23 cellular contexts compared by ENCODE assay signal in genomic region chr7:121411597-121411979, GRCh38. TPM values are rescaled to one million over a fixed set of nuclear protein-coding genes. Genes with fewer than 3 reads are reported as not detected.
A peak's percentile ranks its signal among the peaks of the same experiment; 100 is the strongest.
DNase-seq lines count a peak whose midpoint lies in the region; ATAC-seq, FAIRE-seq and TF ChIP-seq lines count a peak whose summit lies in the region.
"Had no signal": no experiment of that assay in that cellular context is flagged by ENCODE, and none has a peak within 500 bp of the region (broad histone marks: within the 10 kb centered on the region; RNA-seq: fewer than 3 reads in every experiment).

No MANE protein-coding gene starts in this region.

- no peaks in the 10 kb centered on the region for H3K36me3 ChIP-seq in HCT116 (ENCODE audit: control insufficient read depth in 1 of 2, insufficient read depth in 2 of 2, low read length in 2 of 2)
- no peaks in the 10 kb centered on the region for H3K36me3 ChIP-seq in OCI-LY3 (replicated peaks; ENCODE audit: low read depth, low read length)
- H3K36me3 ChIP-seq in K562 (ENCODE audit: control insufficient read depth, insufficient read depth, low read length): no peaks in the 10 kb centered on the region
- no peaks in the 10 kb centered on the region for H3K36me3 ChIP-seq in heart left ventricle
- H3K36me3 ChIP-seq: BE2C; BLaER1 treated with 17β-estradiol and CSF1 and Interleukin-3, amounts not matched to agents 10 nM and 100 nM had no signal

- H3K79me2 ChIP-seq in HCT116 (ENCODE audit: insufficient read depth, low read length) (no peaks in the 10 kb centered on the region), OCI-LY3 (ENCODE audit: low read length) (no peaks in the 10 kb centered on the region), K562 (ENCODE audit: control insufficient read depth, insufficient read depth, low read length) (no peaks in the 10 kb centered on the region)

- TF ChIP-seq RAD21 in HCT116 (IDR thresholded peaks at IDR 0.05; ENCODE audit: low read depth) (no peak), K562 (CRISPR knock-in tag; conservative IDR thresholded peaks at IDR 0.05 in 1 of 2, IDR thresholded peaks at IDR 0.05 in 1 of 2) (no peak)

- no peaks in the 10 kb centered on the region for H3K9me1 ChIP-seq in K562 (ENCODE audit: control insufficient read depth, insufficient read depth, low read length)

- H3K9ac ChIP-seq in HCT116 (ENCODE audit: low read length) (no peak overlapping the region), OCI-LY3 (ENCODE audit: low read length) (no peak overlapping the region), K562 (ENCODE audit: insufficient read depth in 1 of 2, low read depth in 2 of 2, low read length in 2 of 2) (no peak overlapping the region)
- H3K9ac ChIP-seq: BLaER1 treated with 17β-estradiol and CSF1 and Interleukin-3, amounts not matched to agents 10 nM and 100 nM had no signal

- H3K27ac ChIP-seq in HCT116 (ENCODE audit: low read depth, low read length) (no peak overlapping the region), OCI-LY3 (ENCODE audit: low read length) (no peak overlapping the region), K562 (ENCODE audit: extremely low read depth, low read depth, low read length) (no peak overlapping the region), heart left ventricle (no peak overlapping the region)
- H3K27ac ChIP-seq: A549; BLaER1 treated with 17β-estradiol and CSF1 and Interleukin-3, amounts not matched to agents 10 nM and 100 nM had no signal

- DNase-seq in HCT116 (ENCODE audit: low read depth, low spot score) (no peak), K562 (ENCODE audit: extremely low read depth in 1 of 4, low spot score in 3 of 4) (no peak), heart left ventricle (no peak), NCI-H1417 treated with DMSO at 0.1 percent for 48 hours (lab: John Stamatoyannopoulos, UW) (no peak)
- DNase-seq: 8988T; ACHN; AML-193; BE2C; Calu3; CD4-positive, alpha-beta T cell; COR-L47; DMS53; DMS79 treated with DMSO at 0.1 percent for 48 hours; GF-D8; H7; HCEC 1CT had no signal

- no peak for ATAC-seq in HCT116
- no peak for ATAC-seq in K562
- ATAC-seq in heart left ventricle: no peak
- no peak for ATAC-seq in HG03045 (IDR thresholded peaks at IDR 0.05; ENCODE audit: unreplicated experiment)
- ATAC-seq: A549 had no signal

- RAD21 ChIA-PET in HCT116 (lab: Charles Lee; ENCODE audit: low non-redundant PET in 1 of 2, low total read pairs in 2 of 2, uncharacterized antibody in 2 of 2, unreplicated experiment in 2 of 2): no interaction called here

- H2AFZ ChIP-seq in HCT116 (ENCODE audit: low read depth, low read length, poor library complexity, severe bottlenecking) (peak overlapping the region; percentile 50), OCI-LY3 (ENCODE audit: low read depth, low read length) (no peak overlapping the region), K562 (ENCODE audit: low read depth, low read length) (0 out of 2 replicates have a peak overlapping the region, but pooled peaks have one; percentile 4)

- WGBS in K562 (ENCODE audit: insufficient coverage, low coverage, missing lambda C conversion rate): 6% methylated on average over 3 of the region's 3 CpGs
- 86 to 89% (median 87%) methylated on average over 3 of the region's 3 CpGs for WGBS in heart left ventricle, 4 donors

- no peak overlapping the region for H3K4me3 ChIP-seq in HCT116 (replicated peaks in 1 of 2; ENCODE audit: low read depth in 1 of 2, low read length in 2 of 2)
- H3K4me3 ChIP-seq in OCI-LY3 (ENCODE audit: low read length): peak overlapping the region; percentile 62
- H3K4me3 ChIP-seq in K562: no peak overlapping the region
- no peak overlapping the region for H3K4me3 ChIP-seq in heart left ventricle
- H3K4me3 ChIP-seq: A549; BLaER1 treated with 17β-estradiol and CSF1 and Interleukin-3, amounts not matched to agents 10 nM and 100 nM had no signal

- BruUV-seq in HCT116 (replicated peaks; lab: Mats Ljungman, UMichigan) (no TSS peak), K562 (replicated peaks; lab: Mats Ljungman, UMichigan) (no TSS peak)

- H3K4me1 ChIP-seq in HCT116 (ENCODE audit: control insufficient read depth in 1 of 2, insufficient read depth in 2 of 2, low read length in 2 of 2) (peaks cover 0 to 9% of the 10 kb centered on the region in 2 experiments; a peak in 2 of 4 replicates), OCI-LY3 (ENCODE audit: low read length) (peaks cover 16% of the 10 kb centered on the region), K562 (replicated peaks in 1 of 2; ENCODE audit: control insufficient read depth in 2 of 2, insufficient read depth in 2 of 2, low read length in 2 of 2) (peaks cover 0 to 13% of the 10 kb centered on the region in 2 experiments; a peak in 3 of 5 replicates), heart left ventricle (no peaks in the 10 kb centered on the region)
- H3K4me1 ChIP-seq: A549; BE2C; BLaER1 treated with 17β-estradiol and CSF1 and Interleukin-3, amounts not matched to agents 10 nM and 100 nM had no signal

- no peaks in the 10 kb centered on the region; the same call in 1 of the 2 replicates for H3K9me2 ChIP-seq in HCT116 (ENCODE audit: insufficient read depth)

- no peak for FAIRE-seq in K562 (lab: Jason Lieb, UNC)
- FAIRE-seq: A549, GM12891, GM18507, H1 had no signal

- POLR2A ChIA-PET in HCT116 (lab: Charles Lee) (no interaction called here), K562 (lab: Yijun Ruan, JAX) (interaction anchor here (0.8 to 1.0 kb wide), 3 partner anchors 8 to 19 kb away, joined by 3 to 5 read pairs (median 5); partner anchors contain the start of gene FAM3C)

- TF ChIP-seq EP300 in K562 (IDR thresholded peaks at IDR 0.05; ENCODE audit: low read length): no peak

- H3K4me2 ChIP-seq in HCT116 (ENCODE audit: low read length) (no peak overlapping the region), OCI-LY3 (ENCODE audit: low read length) (peak overlapping the region; percentile 84), K562 (ENCODE audit: insufficient read depth, low read length) (0 out of 2 replicates have a peak overlapping the region, but pooled peaks have one; percentile 2)
- H3K4me2 ChIP-seq: A549; BLaER1 treated with 17β-estradiol and CSF1 and Interleukin-3, amounts not matched to agents 10 nM and 100 nM had no signal

- CTCF ChIA-PET in HCT116 (lab: Charles Lee): no interaction called here
- CTCF ChIA-PET in K562 (lab: Yijun Ruan, JAX; ENCODE audit: low intra/inter-chr PET ratio): no interaction called here

- intact Hi-C loops in HCT116 (cut with micrococcal nuclease): no loop called here
- intact Hi-C loops in K562 (cut with micrococcal nuclease): no loop called here
- intact Hi-C loops in heart left ventricle (cut with DNase I): no loop called here

- in situ Hi-C loops in K562 (cut with MboI): no loop called here

- no peak for TF ChIP-seq POLR2A in HCT116 (IDR thresholded peaks at IDR 0.05; ENCODE audit: borderline replicate concordance, extremely low read depth, insufficient read depth, insufficient read length)
- TF ChIP-seq POLR2A in K562 (conservative IDR thresholded peaks at IDR 0.05): no peak
- TF ChIP-seq POLR2A in heart left ventricle (IDR thresholded peaks at IDR 0.05): no peak

- H3K9me3 ChIP-seq in HCT116 (ENCODE audit: control insufficient read depth in 1 of 2, insufficient read depth in 1 of 2, low read depth in 1 of 2, low read length in 2 of 2): no peaks in the 10 kb centered on the region
- H3K9me3 ChIP-seq in OCI-LY3 (ENCODE audit: insufficient read depth, low read length): no peaks in the 10 kb centered on the region
- no peaks in the 10 kb centered on the region for H3K9me3 ChIP-seq in K562 (replicated peaks; ENCODE audit: control insufficient read depth, insufficient read depth, low read depth, low read length)
- H3K9me3 ChIP-seq in heart left ventricle: no peaks in the 10 kb centered on the region
- H3K9me3 ChIP-seq: A549; BE2C; BLaER1 treated with 17β-estradiol and CSF1 and Interleukin-3, amounts not matched to agents 10 nM and 100 nM had no signal

- H4K20me1 ChIP-seq in HCT116 (ENCODE audit: insufficient read depth) (no peaks in the 10 kb centered on the region), OCI-LY3 (ENCODE audit: insufficient read depth, low read length) (no peaks in the 10 kb centered on the region), K562 (replicated peaks; ENCODE audit: control insufficient read depth, insufficient read depth, low read length) (no peaks in the 10 kb centered on the region)
- H4K20me1 ChIP-seq: BLaER1 treated with 17β-estradiol and CSF1 and Interleukin-3, amounts not matched to agents 10 nM and 100 nM had no signal

- no peaks in the 10 kb centered on the region for H3K27me3 ChIP-seq in HCT116 (ENCODE audit: insufficient read depth, low read length)
- peaks cover 10% of the 10 kb centered on the region; the same call in 1 of the 2 replicates for H3K27me3 ChIP-seq in OCI-LY3 (ENCODE audit: low read depth, low read length)
- H3K27me3 ChIP-seq in K562 (ENCODE audit: control insufficient read depth in 2 of 2, insufficient read depth in 2 of 2, low read length in 2 of 2): peaks cover 0 to 6% of the 10 kb centered on the region in 2 experiments; a peak in 3 of 5 replicates
- peaks cover 0 to 3% (median 0%) of the 10 kb centered on the region in 9 donors for H3K27me3 ChIP-seq in heart left ventricle
- H3K27me3 ChIP-seq: BE2C; BLaER1 treated with 17β-estradiol and CSF1 and Interleukin-3, amounts not matched to agents 10 nM and 100 nM had no signal

- TF ChIP-seq CTCF in HCT116 (IDR thresholded peaks at IDR 0.05 in 2 of 3, conservative IDR thresholded peaks at IDR 0.05 in 1 of 3; ENCODE audit: borderline replicate concordance in 1 of 3, insufficient read depth in 1 of 3, low read depth in 2 of 3, low read length in 2 of 3): no peak
- TF ChIP-seq CTCF in OCI-LY3 (IDR thresholded peaks at IDR 0.05; ENCODE audit: low read depth, low read length): no peak
- no peak for TF ChIP-seq CTCF in K562 (IDR thresholded peaks at IDR 0.05 in 2 of 3, conservative IDR thresholded peaks at IDR 0.05 in 1 of 3; ENCODE audit: insufficient read depth in 2 of 3, low read depth in 1 of 3, low read length in 3 of 3)
- no peak for TF ChIP-seq CTCF in heart left ventricle (IDR thresholded peaks at IDR 0.05)

RNA-seq across cellular contexts. Expression of gene FAM3C, which starts 15.5 kb away (rescaled TPM):
- 322 TPM for total RNA-seq in HCT116 (2021; ENCODE audit: unreplicated experiment)
- 103 and 148 TPM in 2 replicates for polyA plus RNA-seq in HCT116 (2012)
- total RNA-seq in K562 (2011; cell fraction: chromatin; rRNA removed; ENCODE audit: low replicate concordance): 26.3 and 87.3 TPM in 2 replicates
- total RNA-seq in K562 (2011; cell fraction: nucleolus; rRNA removed): 13.7 and 17.5 TPM in 2 replicates
- total RNA-seq in K562 (2011; cell fraction: nucleoplasm; rRNA removed): 43.6 and 70.5 TPM in 2 replicates
- 24.7 and 36.2 TPM in 2 replicates for total RNA-seq in K562 (2014; rRNA removed)
- total RNA-seq in K562 (2014; rRNA removed; fragmentation: Illumina TruSeq; extraction: Trizol): 30.0 and 34.6 TPM in 2 replicates
- 26.9 and 27.2 TPM in 2 replicates for total RNA-seq in K562 (2015; rRNA removed; fragmentation: Illumina TruSeq; extraction: Trizol)
- 30.2 and 30.7 TPM in 2 replicates for total RNA-seq in K562 (2021)
- 21.2 and 37.2 TPM in 2 replicates for polyA plus RNA-seq in K562 (2011; rRNA removed)
- polyA plus RNA-seq in K562 (2011; cell fraction: cytosol; rRNA removed): 3.3 and 9.0 TPM in 2 replicates
- polyA plus RNA-seq in K562 (2011; cell fraction: nucleus; rRNA removed): 15.5 and 18.9 TPM in 2 replicates
- polyA plus RNA-seq in K562 (2012): 33.9 and 36.5 TPM in 2 replicates
- 33.5 and 40.5 TPM in 2 replicates for polyA plus RNA-seq in K562 (2014; fragmentation: Illumina TruSeq; extraction: Trizol)
- 10 to 100 TPM; 10.6 to 13.1 TPM for polyA plus RNA-seq in K562 (2014; fragmentation: Nextera tagmentation; extraction: Ambion mirVana)
- 36.7 and 42.6 TPM in 2 replicates for polyA plus RNA-seq in K562 (2014; rRNA removed)
- 25.7 and 29.3 TPM in 2 replicates for polyA minus RNA-seq in K562 (2011; rRNA and poly(A)+ RNA removed)
- 5.5 and 7.5 TPM in 2 replicates for polyA minus RNA-seq in K562 (2011; cell fraction: cytosol; rRNA and poly(A)+ RNA removed)
- 38.0 and 55.6 TPM in 2 replicates for polyA minus RNA-seq in K562 (2011; cell fraction: nucleus; rRNA and poly(A)+ RNA removed)
- 10 to 100 TPM; 35.7 to 52.1 (median 45.3) TPM for total RNA-seq in heart left ventricle
- 10 to 100 TPM; 20.6 to 97.2 TPM for polyA plus RNA-seq in heart left ventricle
